Comparison of ENCODE assay signal across 1 cellular context in genomic region chr1:25861316-25862286, GRCh38.
A peak's percentile ranks its signal among the peaks of the same experiment; 100 is the strongest.
TF ChIP-seq lines count a peak whose summit lies in the region.

No MANE protein-coding gene starts in this region.

TF ChIP-seq in K562, 482 proteins besides CTCF, POLR2A, EP300 and RAD21 (continued from another document and continues in another):
- TF ChIP-seq, protein P1, sequence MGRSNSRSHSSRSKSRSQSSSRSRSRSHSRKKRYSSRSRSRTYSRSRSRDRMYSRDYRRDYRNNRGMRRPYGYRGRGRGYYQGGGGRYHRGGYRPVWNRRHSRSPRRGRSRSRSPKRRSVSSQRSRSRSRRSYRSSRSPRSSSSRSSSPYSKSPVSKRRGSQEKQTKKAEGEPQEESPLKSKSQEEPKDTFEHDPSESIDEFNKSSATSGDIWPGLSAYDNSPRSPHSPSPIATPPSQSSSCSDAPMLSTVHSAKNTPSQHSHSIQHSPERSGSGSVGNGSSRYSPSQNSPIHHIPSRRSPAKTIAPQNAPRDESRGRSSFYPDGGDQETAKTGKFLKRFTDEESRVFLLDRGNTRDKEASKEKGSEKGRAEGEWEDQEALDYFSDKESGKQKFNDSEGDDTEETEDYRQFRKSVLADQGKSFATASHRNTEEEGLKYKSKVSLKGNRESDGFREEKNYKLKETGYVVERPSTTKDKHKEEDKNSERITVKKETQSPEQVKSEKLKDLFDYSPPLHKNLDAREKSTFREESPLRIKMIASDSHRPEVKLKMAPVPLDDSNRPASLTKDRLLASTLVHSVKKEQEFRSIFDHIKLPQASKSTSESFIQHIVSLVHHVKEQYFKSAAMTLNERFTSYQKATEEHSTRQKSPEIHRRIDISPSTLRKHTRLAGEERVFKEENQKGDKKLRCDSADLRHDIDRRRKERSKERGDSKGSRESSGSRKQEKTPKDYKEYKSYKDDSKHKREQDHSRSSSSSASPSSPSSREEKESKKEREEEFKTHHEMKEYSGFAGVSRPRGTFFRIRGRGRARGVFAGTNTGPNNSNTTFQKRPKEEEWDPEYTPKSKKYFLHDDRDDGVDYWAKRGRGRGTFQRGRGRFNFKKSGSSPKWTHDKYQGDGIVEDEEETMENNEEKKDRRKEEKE (IDR thresholded peaks at IDR 0.05; ENCODE audit: borderline replicate concordance in 1 of 2, control insufficient read depth in 1 of 2, low read depth in 2 of 2, low read length in 1 of 2): no peak
- TF ChIP-seq DPF2 (IDR thresholded peaks at IDR 0.05): peak; percentile 99
- no peak for TF ChIP-seq ZNF785 (CRISPR knock-in tag; IDR thresholded peaks at IDR 0.05)
- no peak for TF ChIP-seq NCOA1 (IDR thresholded peaks at IDR 0.05; ENCODE audit: low read depth)
- TF ChIP-seq CREM (IDR thresholded peaks at IDR 0.05; ENCODE audit: low read depth): no peak
- TF ChIP-seq MLLT1 (IDR thresholded peaks at IDR 0.05): peak in 1 of 2 experiments; percentile 29; a peak in 1 of 4 replicates
- TF ChIP-seq SAFB2 (IDR thresholded peaks at IDR 0.05; ENCODE audit: borderline replicate concordance, low read depth, low read length, severe bottlenecking): no peak
- TF ChIP-seq NFRKB (IDR thresholded peaks at IDR 0.05; ENCODE audit: low read depth): peak; percentile 48
- TF ChIP-seq ZMIZ1 (IDR thresholded peaks at IDR 0.05; ENCODE audit: low read depth in 2 of 2, low read length in 2 of 2): peak in 1 of 2 experiments; percentile 29; a peak in 1 of 4 replicates
- no peak for TF ChIP-seq KHSRP (IDR thresholded peaks at IDR 0.05)
- TF ChIP-seq HNRNPUL1 (IDR thresholded peaks at IDR 0.05; ENCODE audit: low read length): no peak
- 0 out of 2 replicates have a peak, but pooled peaks have one; percentile 20 for TF ChIP-seq MBD2 (IDR thresholded peaks at IDR 0.05; ENCODE audit: borderline replicate concordance, low read depth)
- TF ChIP-seq NCOR1 (IDR thresholded peaks at IDR 0.05): peak; percentile 63
- TF ChIP-seq KDM4B (IDR thresholded peaks at IDR 0.05; ENCODE audit: borderline replicate concordance in 2 of 2, low read depth in 1 of 2): 0 out of 4 replicates have a peak, but pooled peaks of 1 of the 2 experiments have one; percentile 16
- no peak for TF ChIP-seq ZSCAN29 (IDR thresholded peaks at IDR 0.05)
- no peak for TF ChIP-seq ETS1 (conservative IDR thresholded peaks at IDR 0.05; ENCODE audit: control insufficient read depth, low read depth, low read length)
- TF ChIP-seq PML (IDR thresholded peaks at IDR 0.05; ENCODE audit: low read length): peak; percentile 21; the same call in 1 of the 2 replicates
- TF ChIP-seq ZNF253 (CRISPR knock-in tag; conservative IDR thresholded peaks at IDR 0.05): no peak
- TF ChIP-seq ZEB2 (IDR thresholded peaks at IDR 0.05): peak; percentile 94
- peak in 1 of 2 experiments; percentile 50; a peak in 2 of 4 replicates for TF ChIP-seq TRIM24 (IDR thresholded peaks at IDR 0.05)
- TF ChIP-seq HDGF (IDR thresholded peaks at IDR 0.05): peak; percentile 86
- TF ChIP-seq ETV1 (tag; conservative IDR thresholded peaks at IDR 0.05; ENCODE audit: low read depth): peak; percentile 96
- TF ChIP-seq SMARCA5 (IDR thresholded peaks at IDR 0.05): peak; percentile 59
- TF ChIP-seq NFXL1 (CRISPR knock-in tag; IDR thresholded peaks at IDR 0.05): no peak
- TF ChIP-seq POLR2AphosphoS2 (IDR thresholded peaks at IDR 0.05; ENCODE audit: low read length): no peak
- no peak for TF ChIP-seq ZNF407 (IDR thresholded peaks at IDR 0.05; ENCODE audit: low read depth)
- TF ChIP-seq MAZ (CRISPR knock-in tag; conservative IDR thresholded peaks at IDR 0.05 in 1 of 2, IDR thresholded peaks at IDR 0.05 in 1 of 2): peak; percentile 31 to 76; a peak in 3 of 4 replicates
- TF ChIP-seq EGR1 (conservative IDR thresholded peaks at IDR 0.05): no peak
- peak; percentile 52; the same call in 1 of the 2 replicates for TF ChIP-seq CBFA2T2 (conservative IDR thresholded peaks at IDR 0.05)
- TF ChIP-seq FOSL1 (tag; conservative IDR thresholded peaks at IDR 0.05): peak; percentile 75
- 0 out of 2 replicates have a peak, but pooled peaks have one; percentile 13 for TF ChIP-seq CC2D1A (IDR thresholded peaks at IDR 0.05)
- no peak for TF ChIP-seq MYC (IDR thresholded peaks at IDR 0.05; ENCODE audit: low read depth, low read length)
- no peak for TF ChIP-seq MYC (CRISPR knock-in tag; IDR thresholded peaks at IDR 0.05; ENCODE audit: borderline replicate concordance, low read depth)
- TF ChIP-seq SLC30A9 (CRISPR knock-in tag; IDR thresholded peaks at IDR 0.05): no peak
- TF ChIP-seq GABPB2 (CRISPR knock-in tag; conservative IDR thresholded peaks at IDR 0.05): no peak
- TF ChIP-seq NBN (IDR thresholded peaks at IDR 0.05; ENCODE audit: low read depth): peak; percentile 89
- TF ChIP-seq ELF2 (CRISPR knock-in tag; IDR thresholded peaks at IDR 0.05): peak; percentile 17; the same call in 1 of the 2 replicates
- TF ChIP-seq, protein P2, sequence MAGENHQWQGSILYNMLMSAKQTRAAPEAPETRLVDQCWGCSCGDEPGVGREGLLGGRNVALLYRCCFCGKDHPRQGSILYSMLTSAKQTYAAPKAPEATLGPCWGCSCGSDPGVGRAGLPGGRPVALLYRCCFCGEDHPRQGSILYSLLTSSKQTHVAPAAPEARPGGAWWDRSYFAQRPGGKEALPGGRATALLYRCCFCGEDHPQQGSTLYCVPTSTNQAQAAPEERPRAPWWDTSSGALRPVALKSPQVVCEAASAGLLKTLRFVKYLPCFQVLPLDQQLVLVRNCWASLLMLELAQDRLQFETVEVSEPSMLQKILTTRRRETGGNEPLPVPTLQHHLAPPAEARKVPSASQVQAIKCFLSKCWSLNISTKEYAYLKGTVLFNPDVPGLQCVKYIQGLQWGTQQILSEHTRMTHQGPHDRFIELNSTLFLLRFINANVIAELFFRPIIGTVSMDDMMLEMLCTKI (IDR thresholded peaks at IDR 0.05; ENCODE audit: partially characterized antibody): no peak
- 0 out of 4 replicates have a peak, but pooled peaks of 1 of the 2 experiments have one; percentile 5 for TF ChIP-seq TBL1XR1 (IDR thresholded peaks at IDR 0.05; ENCODE audit: low read length in 2 of 2)
- TF ChIP-seq SMAD3 (CRISPR knock-in tag; conservative IDR thresholded peaks at IDR 0.05): no peak
- TF ChIP-seq NFE2L1 (tag; IDR thresholded peaks at IDR 0.05; ENCODE audit: borderline replicate concordance, low read depth): no peak
- TF ChIP-seq SMAD2 (IDR thresholded peaks at IDR 0.05; ENCODE audit: low read depth, low read length): no peak
- TF ChIP-seq MEIS2 (IDR thresholded peaks at IDR 0.05; ENCODE audit: partially characterized antibody): peak; percentile 48
- TF ChIP-seq, protein P3, sequence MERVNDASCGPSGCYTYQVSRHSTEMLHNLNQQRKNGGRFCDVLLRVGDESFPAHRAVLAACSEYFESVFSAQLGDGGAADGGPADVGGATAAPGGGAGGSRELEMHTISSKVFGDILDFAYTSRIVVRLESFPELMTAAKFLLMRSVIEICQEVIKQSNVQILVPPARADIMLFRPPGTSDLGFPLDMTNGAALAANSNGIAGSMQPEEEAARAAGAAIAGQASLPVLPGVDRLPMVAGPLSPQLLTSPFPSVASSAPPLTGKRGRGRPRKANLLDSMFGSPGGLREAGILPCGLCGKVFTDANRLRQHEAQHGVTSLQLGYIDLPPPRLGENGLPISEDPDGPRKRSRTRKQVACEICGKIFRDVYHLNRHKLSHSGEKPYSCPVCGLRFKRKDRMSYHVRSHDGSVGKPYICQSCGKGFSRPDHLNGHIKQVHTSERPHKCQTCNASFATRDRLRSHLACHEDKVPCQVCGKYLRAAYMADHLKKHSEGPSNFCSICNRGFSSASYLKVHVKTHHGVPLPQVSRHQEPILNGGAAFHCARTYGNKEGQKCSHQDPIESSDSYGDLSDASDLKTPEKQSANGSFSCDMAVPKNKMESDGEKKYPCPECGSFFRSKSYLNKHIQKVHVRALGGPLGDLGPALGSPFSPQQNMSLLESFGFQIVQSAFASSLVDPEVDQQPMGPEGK (CRISPR knock-in tag; IDR thresholded peaks at IDR 0.05; ENCODE audit: borderline replicate concordance): no peak
- TF ChIP-seq POLR2H (tag; IDR thresholded peaks at IDR 0.05; ENCODE audit: low read depth): no peak; the same call in 1 of the 2 replicates
